In the genomic region with DNA sequence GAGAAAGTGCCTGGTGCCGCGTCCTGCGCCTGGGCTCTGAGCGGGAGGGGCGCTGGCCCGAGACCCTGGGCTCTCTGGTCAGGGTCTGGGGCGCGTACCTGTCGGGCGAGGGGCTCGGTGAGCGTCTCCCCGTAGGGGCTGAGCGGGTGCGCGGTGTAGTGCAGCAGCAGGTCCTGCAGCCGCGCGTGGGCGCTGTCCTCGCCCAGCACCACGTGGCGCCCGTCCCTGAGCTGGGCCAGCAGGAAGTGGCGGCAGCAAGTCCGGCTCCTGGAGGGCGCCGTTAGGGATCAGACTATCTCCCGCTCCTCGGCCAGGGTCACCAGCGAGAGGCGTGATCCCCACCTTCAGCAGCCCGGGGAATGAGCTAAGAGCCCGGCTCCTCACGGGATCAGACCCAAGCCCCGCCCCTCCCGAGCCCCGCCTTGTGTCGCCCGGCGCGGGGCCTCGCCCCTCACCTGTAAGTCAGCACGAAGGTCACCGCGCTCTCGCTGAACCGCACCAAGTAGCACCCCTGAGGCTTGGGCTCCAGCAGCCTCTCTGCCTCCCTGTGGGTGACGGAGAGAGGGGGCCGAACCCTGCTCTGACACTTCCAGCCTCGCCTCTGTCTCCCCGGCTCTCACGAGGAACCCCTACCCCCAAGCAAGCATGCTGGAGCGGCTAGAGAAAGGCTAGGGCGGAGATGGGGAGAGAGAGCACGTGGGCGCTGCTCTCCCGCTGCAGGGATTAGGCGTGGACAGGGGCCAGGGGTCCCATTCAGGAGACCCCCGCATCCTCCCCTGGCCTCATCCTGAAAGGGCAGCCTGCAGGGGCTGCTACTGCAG, we compare ENCODE assay signal across 9 cellular contexts. TPM values are rescaled to one million over a fixed set of nuclear protein-coding genes. Genes with fewer than 3 reads are reported as not detected.
A peak's percentile ranks its signal among the peaks of the same experiment; 100 is the strongest.
DNase-seq lines count a peak whose midpoint lies in the region; ATAC-seq and TF ChIP-seq lines count a peak whose summit lies in the region.
"Had no signal": no experiment of that assay in that cellular context is flagged by ENCODE, and none has a peak within 500 bp of the region (broad histone marks: within the 10 kb centered on the region; RNA-seq: fewer than 3 reads in every experiment).

No MANE protein-coding gene starts in this region.

- peak overlapping the region; percentile 43 for H3K4me3 ChIP-seq in GM12875 (ENCODE audit: low read depth, low read length)
- no peak overlapping the region for H3K4me3 ChIP-seq in endocrine pancreas (ENCODE audit: control insufficient read depth, insufficient read depth, low read length)

- no peaks in the 10 kb centered on the region for H3K36me3 ChIP-seq in endocrine pancreas (ENCODE audit: control insufficient read depth, insufficient read depth, low read length)

- H3K27me3 ChIP-seq in endocrine pancreas (ENCODE audit: control insufficient read depth, insufficient read depth, low read length), result no peaks in the 10 kb centered on the region

- no peak overlapping the region for H3K27ac Mint-ChIP-seq in mesothelial cell of epicardium

- no peaks in the 10 kb centered on the region for H3K9me3 Mint-ChIP-seq in mesothelial cell of epicardium

- peaks cover 34% of the 10 kb centered on the region for H3K4me1 Mint-ChIP-seq in mesothelial cell of epicardium

- H3K4me3 Mint-ChIP-seq in mesothelial cell of epicardium, result peak overlapping the region; percentile 64

- H3K27me3 Mint-ChIP-seq in mesothelial cell of epicardium (ENCODE audit: low read depth), result peaks cover 41% of the 10 kb centered on the region

- H3K36me3 Mint-ChIP-seq in mesothelial cell of epicardium, result no peaks in the 10 kb centered on the region

- peak overlapping the region; percentile 16 for H3K9ac ChIP-seq in endocrine pancreas (ENCODE audit: control insufficient read depth, insufficient read depth, low read length)

- peak; percentile 14 for DNase-seq in NCI-H1417 treated with DMSO at 0.1 percent for 48 hours (lab: John Stamatoyannopoulos, UW)
- peak; percentile 90 for DNase-seq in activated CD8-positive, alpha-beta memory T cell treated with anti-CD3 and anti-CD28 coated beads for 24 hours
- peak in 1 of 2 experiments; percentile 69 for DNase-seq in mesothelial cell of epicardium (ENCODE audit: low spot score in 2 of 2, unreplicated experiment in 2 of 2)
- DNase-seq in stimulated activated CD8-positive, alpha-beta memory T cell treated with anti-CD3 and anti-CD28 coated beads, Interleukin-15, amount 100 ng/mL, for 4 hours (ENCODE audit: low read depth in 2 of 2), result peak; percentile 56 to 64
- DNase-seq in NCI-H446 treated with DMSO at 0.1 percent for 48 hours (lab: John Stamatoyannopoulos, UW), result no peak

- H3K9me3 ChIP-seq in endocrine pancreas (ENCODE audit: control insufficient read depth, low read length), result no peaks in the 10 kb centered on the region

- no peak for ATAC-seq in GM19035 (IDR thresholded peaks at IDR 0.05; ENCODE audit: unreplicated experiment)

- TF ChIP-seq CTCF in GM12875 (IDR thresholded peaks at IDR 0.05; ENCODE audit: borderline replicate concordance, insufficient read depth, low read depth, low read length) (peak; percentile 77), mesothelial cell of epicardium (IDR thresholded peaks at IDR 0.05; ENCODE audit: unreplicated experiment) (peak; percentile 44)

- no peaks in the 10 kb centered on the region for H3K4me1 ChIP-seq in endocrine pancreas (ENCODE audit: control insufficient read depth, insufficient read depth, low read length)

RNA-seq across cellular contexts. Expression of a gene that starts 2.7 kb away (rescaled TPM):
- 0.58 to 2.1 TPM (median 0.89 TPM) in 3 replicates for total RNA-seq in mesothelial cell of epicardium

RNA-seq across cellular contexts. Expression of a gene that starts 45.0 kb away (rescaled TPM):
- 0.45 to 0.66 TPM (median 0.51 TPM) in 3 replicates for total RNA-seq in mesothelial cell of epicardium
- total RNA-seq: pulmonary artery endothelial cell had no signal

RNA-seq across cellular contexts. Expression of a gene that starts 46.6 kb away (rescaled TPM):
- total RNA-seq in mesothelial cell of epicardium, result 78.4 to 93.9 TPM (median 93.7 TPM) in 3 replicates

RNA-seq across cellular contexts. Expression of a gene that starts 46.7 kb away (rescaled TPM):
- total RNA-seq in mesothelial cell of epicardium, result 1.2 to 1.3 TPM (median 1.3 TPM) in 3 replicates
